In the genomic region with DNA sequence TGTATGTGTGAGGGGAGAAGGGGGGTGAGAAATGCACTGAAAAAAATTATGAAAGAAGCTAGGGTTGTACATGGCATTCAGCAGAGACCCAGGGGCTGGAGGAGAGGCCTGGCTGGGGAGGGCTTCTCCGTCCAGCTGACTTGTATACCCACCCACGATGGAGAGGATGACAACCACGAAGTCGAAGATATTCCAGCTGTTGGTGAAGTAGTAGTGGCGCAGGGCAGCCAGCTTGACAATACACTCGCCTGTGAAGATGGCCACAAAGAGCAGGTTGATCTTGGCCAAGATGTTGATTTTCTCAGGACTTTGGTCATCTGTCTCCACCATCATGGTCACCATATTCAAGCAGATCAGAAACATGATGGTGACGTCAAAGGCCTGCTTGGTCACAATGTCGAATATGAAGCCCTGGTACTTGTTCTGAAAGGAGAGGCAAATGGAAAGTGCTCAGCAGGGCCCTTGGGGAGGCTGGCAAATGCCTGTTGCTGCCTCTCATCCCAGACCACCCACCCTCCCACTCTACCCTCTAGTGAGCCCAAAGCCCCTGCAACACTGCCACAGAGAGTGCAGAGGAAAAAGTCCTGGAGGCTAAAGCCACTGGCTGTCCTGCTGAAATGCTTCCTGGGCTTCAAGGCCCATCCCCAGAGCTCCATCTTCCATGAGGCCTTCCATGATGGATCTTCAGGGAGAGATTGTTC, we compare ENCODE assay signal across 21 cellular contexts.
"Had no signal": no experiment of that assay in that cellular context is flagged by ENCODE, and none has a peak within 500 bp of the region (broad histone marks: within the 10 kb centered on the region; RNA-seq: fewer than 3 reads in every experiment).

No MANE protein-coding gene starts in this region.

- H3K36me3 ChIP-seq: cardiac muscle cell, lower lobe of right lung, thoracic aorta had no signal

- H3K4me3 Mint-ChIP-seq: activated naive CD8-positive, alpha-beta T cell treated with anti-CD3 and anti-CD28 coated beads, Interleukin-2, amount 10 ng/mL, durations not matched to agents 7 days and 5 days; activated T-helper 1 cell treated with anti-CD3 and anti-CD28 coated beads, Interleukin-12 subunit alpha, Interleukin-12 subunit beta, Interleukin-2, Interleukin-4 antibody, amounts not matched to agents 30 ng/mL and 10 ng/mL and 1 ng/mL, durations not matched to agents 14 hours and 24 hours and 36 hours; stimulated activated effector memory CD8-positive, alpha-beta T cell treated with anti-CD3 and anti-CD28 coated beads, Interleukin-12 subunit alpha, Interleukin-12 subunit beta, amount 100 ng/mL, for 72 hours; T-cell had no signal

- H3K36me3 Mint-ChIP-seq: activated naive CD8-positive, alpha-beta T cell treated with anti-CD3 and anti-CD28 coated beads, Interleukin-2, amount 10 ng/mL, durations not matched to agents 7 days and 5 days; stimulated activated effector memory CD8-positive, alpha-beta T cell treated with anti-CD3 and anti-CD28 coated beads, Interleukin-12 subunit alpha, Interleukin-12 subunit beta, amount 100 ng/mL, for 72 hours; T-cell had no signal

- H3K9me3 ChIP-seq: lower lobe of right lung, SK-N-SH, thoracic aorta had no signal

- H2AFZ ChIP-seq: hepatocyte had no signal

- H3K27me3 ChIP-seq: hepatocyte had no signal

- H3K4me3 ChIP-seq: cardiac muscle cell, hepatocyte, lower lobe of right lung, skin epidermis, thoracic aorta had no signal

- H3K27ac ChIP-seq: cardiac muscle cell, epithelial cell of prostate, hepatocyte, lower lobe of right lung, skin epidermis, thoracic aorta had no signal

- H3K27ac Mint-ChIP-seq: activated naive CD8-positive, alpha-beta T cell treated with anti-CD3 and anti-CD28 coated beads, Interleukin-2, amount 10 ng/mL, durations not matched to agents 7 days and 5 days; activated T-helper 1 cell treated with anti-CD3 and anti-CD28 coated beads, Interleukin-12 subunit alpha, Interleukin-12 subunit beta, Interleukin-2, Interleukin-4 antibody, amounts not matched to agents 30 ng/mL and 10 ng/mL and 1 ng/mL, durations not matched to agents 14 hours and 24 hours and 36 hours; stimulated activated effector memory CD8-positive, alpha-beta T cell treated with anti-CD3 and anti-CD28 coated beads, Interleukin-12 subunit alpha, Interleukin-12 subunit beta, amount 100 ng/mL, for 72 hours; T-cell had no signal

- DNase-seq: activated CD4-positive, alpha-beta T cell treated with anti-CD3 and anti-CD28 coated beads, Interleukin-2, amount 50 U/mL, for 1 hour; activated CD4-positive, CD25-positive, alpha-beta regulatory T cell; activated naive CD8-positive, alpha-beta T cell treated with anti-CD3 and anti-CD28 coated beads, Interleukin-2, amount 10 ng/mL, durations not matched to agents 7 days and 5 days; activated T-cell treated with anti-CD3 and anti-CD28 coated beads for 4 hours; amygdala; foreskin fibroblast; occipital lobe; retina; SK-N-SH; stimulated activated CD4-positive, alpha-beta T cell treated with anti-CD3 and anti-CD28 coated beads, Interleukin-4, amount 100 ng/mL, for 1 hour; T-helper 9 cell had no signal

- H3K9me3 Mint-ChIP-seq: activated naive CD8-positive, alpha-beta T cell treated with anti-CD3 and anti-CD28 coated beads, Interleukin-2, amount 10 ng/mL, durations not matched to agents 7 days and 5 days; activated T-helper 1 cell treated with anti-CD3 and anti-CD28 coated beads, Interleukin-12 subunit alpha, Interleukin-12 subunit beta, Interleukin-2, Interleukin-4 antibody, amounts not matched to agents 30 ng/mL and 10 ng/mL and 1 ng/mL, durations not matched to agents 14 hours and 24 hours and 36 hours; stimulated activated effector memory CD8-positive, alpha-beta T cell treated with anti-CD3 and anti-CD28 coated beads, Interleukin-12 subunit alpha, Interleukin-12 subunit beta, amount 100 ng/mL, for 72 hours had no signal

- H3K9ac ChIP-seq: SK-N-SH had no signal

- H3K4me1 ChIP-seq: lower lobe of right lung had no signal

- H3K4me1 Mint-ChIP-seq: activated naive CD8-positive, alpha-beta T cell treated with anti-CD3 and anti-CD28 coated beads, Interleukin-2, amount 10 ng/mL, durations not matched to agents 7 days and 5 days; stimulated activated effector memory CD8-positive, alpha-beta T cell treated with anti-CD3 and anti-CD28 coated beads, Interleukin-12 subunit alpha, Interleukin-12 subunit beta, amount 100 ng/mL, for 72 hours; T-cell had no signal

- ATAC-seq: left colon; lower lobe of right lung; stimulated activated effector memory CD8-positive, alpha-beta T cell treated with anti-CD3 and anti-CD28 coated beads, Interleukin-12 subunit alpha, Interleukin-12 subunit beta, amount 100 ng/mL, for 72 hours; T-cell had no signal

- H3K79me2 ChIP-seq: hepatocyte had no signal

- H3K4me2 ChIP-seq: hepatocyte, SK-N-SH had no signal
